In the genomic region with DNA sequence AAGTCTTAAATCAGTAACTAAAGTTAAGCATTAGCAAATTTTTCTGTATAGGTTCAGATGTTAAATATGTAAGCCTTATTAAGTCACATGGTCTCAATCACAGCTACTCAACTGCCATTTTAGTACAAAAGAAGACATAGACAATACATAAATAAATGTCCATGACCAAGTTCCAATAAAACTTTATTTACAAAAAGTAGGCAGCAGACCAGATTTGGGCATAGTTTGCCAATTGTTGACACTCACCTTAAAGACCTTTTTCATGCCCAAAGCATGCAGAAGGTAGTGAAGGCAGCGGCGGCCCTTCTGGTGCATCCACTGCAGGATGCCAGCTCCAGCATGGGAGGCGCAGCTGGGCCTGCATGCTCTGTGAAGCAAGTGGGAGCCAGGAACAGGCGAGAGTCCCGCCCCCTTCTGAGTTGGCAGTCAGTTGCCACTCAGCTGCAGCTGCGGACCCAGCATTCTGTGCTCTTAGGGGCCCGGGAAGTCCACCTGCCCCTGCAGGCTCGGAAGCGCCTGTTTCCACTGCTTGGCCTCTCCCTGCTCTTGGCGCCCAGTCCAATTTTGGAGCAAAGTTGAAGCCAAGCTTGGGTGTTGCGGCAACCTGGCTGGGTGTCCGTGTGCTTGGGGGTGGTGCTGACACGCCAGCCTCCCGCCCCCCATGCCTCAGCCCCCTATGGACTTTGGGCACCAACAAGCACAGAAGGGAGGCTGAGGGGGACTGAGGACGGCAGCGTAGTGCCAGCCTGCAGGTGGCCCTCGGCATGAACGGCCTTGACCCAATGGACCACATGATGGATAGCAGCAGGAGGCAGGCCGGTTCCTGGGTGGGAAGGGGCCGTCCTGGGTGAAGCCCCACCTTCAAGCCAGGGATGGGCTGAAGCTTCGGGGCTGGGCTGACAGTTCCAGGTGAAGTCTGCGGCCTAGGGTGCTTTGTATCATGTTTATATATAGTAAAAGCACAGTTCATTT, we compare ENCODE assay signal across 26 cellular contexts. TPM values are rescaled to one million over a fixed set of nuclear protein-coding genes. Genes with fewer than 3 reads are reported as not detected.
A peak's percentile ranks its signal among the peaks of the same experiment; 100 is the strongest.
DNase-seq lines count a peak whose midpoint lies in the region; ATAC-seq, FAIRE-seq and TF ChIP-seq lines count a peak whose summit lies in the region.
"Had no signal": no experiment of that assay in that cellular context is flagged by ENCODE, and none has a peak within 500 bp of the region (broad histone marks: within the 10 kb centered on the region; RNA-seq: fewer than 3 reads in every experiment).

No MANE protein-coding gene starts in this region.

- H3K27me3 ChIP-seq in BE2C (no peaks in the 10 kb centered on the region), K562 (ENCODE audit: control insufficient read depth in 2 of 2, insufficient read depth in 2 of 2, low read length in 2 of 2) (no peaks in the 10 kb centered on the region), WERI-Rb-1 (ENCODE audit: insufficient read depth, low read depth, severe bottlenecking) (no peaks in the 10 kb centered on the region)
- H3K27me3 ChIP-seq: thyroid gland had no signal

- H3K4me3 Mint-ChIP-seq in activated CD4-positive, alpha-beta memory T cell treated with anti-CD3 and anti-CD28 coated beads for 36 hours: no peak overlapping the region
- H3K4me3 Mint-ChIP-seq: activated naive CD8-positive, alpha-beta T cell treated with anti-CD3 and anti-CD28 coated beads for 36 hours; activated T-helper 1 cell treated with anti-CD3 and anti-CD28 coated beads, Interleukin-12 subunit alpha, Interleukin-12 subunit beta, Interleukin-2, Interleukin-4 antibody, amounts not matched to agents 30 ng/mL and 10 ng/mL and 1 ng/mL, durations not matched to agents 14 hours and 24 hours and 36 hours; memory B cell; stimulated activated naive CD8-positive, alpha-beta T cell treated with anti-CD3 and anti-CD28 coated beads, Interleukin-15, Interleukin-2, amounts not matched to agents 100 ng/mL and 50 ng/mL, for 24 hours had no signal

- no TSS peak for BruUV-seq in K562 (replicated peaks; lab: Mats Ljungman, UMichigan)

- TF ChIP-seq POLR2A in K562 (conservative IDR thresholded peaks at IDR 0.05): no peak

- H3K4me3 ChIP-seq in BE2C (ENCODE audit: low read depth, low read length) (no peak overlapping the region), K562 (no peak overlapping the region), mucosa of descending colon (no peak overlapping the region), WERI-Rb-1 (ENCODE audit: low read depth, low read length) (no peak overlapping the region)
- H3K4me3 ChIP-seq: thyroid gland had no signal

- no peaks in the 10 kb centered on the region for H3K27me3 Mint-ChIP-seq in activated CD4-positive, alpha-beta memory T cell treated with anti-CD3 and anti-CD28 coated beads for 36 hours
- H3K27me3 Mint-ChIP-seq: activated naive CD8-positive, alpha-beta T cell treated with anti-CD3 and anti-CD28 coated beads for 36 hours; memory B cell; stimulated activated naive CD8-positive, alpha-beta T cell treated with anti-CD3 and anti-CD28 coated beads, Interleukin-15, Interleukin-2, amounts not matched to agents 100 ng/mL and 50 ng/mL, for 24 hours had no signal

- H3K4me1 ChIP-seq in BE2C (no peaks in the 10 kb centered on the region), K562 (replicated peaks in 1 of 2; ENCODE audit: control insufficient read depth in 2 of 2, insufficient read depth in 2 of 2, low read length in 2 of 2) (no peaks in the 10 kb centered on the region), mucosa of descending colon (ENCODE audit: low read depth) (no peaks in the 10 kb centered on the region)
- H3K4me1 ChIP-seq: thyroid gland had no signal

- H3K27ac ChIP-seq in K562 (ENCODE audit: extremely low read depth, low read depth, low read length) (no peak overlapping the region), WERI-Rb-1 (no peak overlapping the region)
- H3K27ac ChIP-seq: thyroid gland had no signal

- H4K20me1 ChIP-seq in K562 (replicated peaks; ENCODE audit: control insufficient read depth, insufficient read depth, low read length): no peaks in the 10 kb centered on the region

- H3K79me2 ChIP-seq in K562 (ENCODE audit: control insufficient read depth, insufficient read depth, low read length): no peaks in the 10 kb centered on the region

- FAIRE-seq in K562 (lab: Jason Lieb, UNC): no peak
- FAIRE-seq: astrocyte, D721Med, GM18507 had no signal

- no peak overlapping the region for H3K27ac Mint-ChIP-seq in activated CD4-positive, alpha-beta memory T cell treated with anti-CD3 and anti-CD28 coated beads for 36 hours
- H3K27ac Mint-ChIP-seq: activated naive CD8-positive, alpha-beta T cell treated with anti-CD3 and anti-CD28 coated beads for 36 hours; activated T-helper 1 cell treated with anti-CD3 and anti-CD28 coated beads, Interleukin-12 subunit alpha, Interleukin-12 subunit beta, Interleukin-2, Interleukin-4 antibody, amounts not matched to agents 30 ng/mL and 10 ng/mL and 1 ng/mL, durations not matched to agents 14 hours and 24 hours and 36 hours; memory B cell; stimulated activated naive CD8-positive, alpha-beta T cell treated with anti-CD3 and anti-CD28 coated beads, Interleukin-15, Interleukin-2, amounts not matched to agents 100 ng/mL and 50 ng/mL, for 24 hours had no signal

- DNase-seq in BE2C (peak; percentile 12), Daoy (ENCODE audit: low read depth) (peak; percentile 3), K562 (ENCODE audit: extremely low read depth in 1 of 4, low spot score in 3 of 4) (no peak), mucosa of descending colon (peak in 2 of 3 donors; percentile 10 to 29), occipital lobe (lab: John Stamatoyannopoulos, UW) (no peak), WERI-Rb-1 (no peak)
- no peak for DNase-seq in activated CD4-positive, alpha-beta memory T cell treated with anti-CD3 and anti-CD28 coated beads for 36 hours
- DNase-seq: activated CD4-positive, alpha-beta T cell treated with anti-CD3 and anti-CD28 coated beads for 48 hours; activated naive CD8-positive, alpha-beta T cell treated with anti-CD3 and anti-CD28 coated beads for 36 hours; central memory CD4-positive, alpha-beta T cell; KG1; kidney glomerular epithelial cell; NCI-H1417 treated with DMSO at 0.1 percent for 48 hours; NCI-H524; nucleus accumbens; retina; SK-N-SH; stimulated activated CD4-positive, alpha-beta T cell treated with anti-CD3 and anti-CD28 coated beads, Interleukin-4, amount 100 ng/mL, for 1 hour; T-helper 2 cell; thyroid gland had no signal

- 40% methylated on average over 14 of the region's 22 CpGs for WGBS in K562 (ENCODE audit: insufficient coverage, low coverage, missing lambda C conversion rate)

- H3K36me3 ChIP-seq in BE2C (no peaks in the 10 kb centered on the region), K562 (ENCODE audit: control insufficient read depth, insufficient read depth, low read length) (no peaks in the 10 kb centered on the region), mucosa of descending colon (ENCODE audit: low read depth) (no peaks in the 10 kb centered on the region), WERI-Rb-1 (no peaks in the 10 kb centered on the region)
- H3K36me3 ChIP-seq: thyroid gland had no signal

- POLR2A ChIA-PET in K562 (lab: Yijun Ruan, JAX): interaction anchor here (0.8 kb wide), 1 partner anchor 1091 kb away, joined by 3 read pairs; no protein-coding TSS in a partner anchor
- POLR2A ChIA-PET in activated CD4-positive, alpha-beta memory T cell treated with anti-CD3 and anti-CD28 coated beads for 36 hours (lab: Charles Lee): no interaction called here

- ATAC-seq in K562 (no peak), mucosa of descending colon (no peak)

- in situ Hi-C loops in K562 (cut with MboI): no loop called here

- intact Hi-C loops in K562 (cut with micrococcal nuclease): no loop called here
- intact Hi-C loops in mucosa of descending colon (cut with DNase I, micrococcal nuclease): no loop called here
- intact Hi-C loops in activated CD4-positive, alpha-beta memory T cell treated with anti-CD3 and anti-CD28 coated beads for 36 hours (cut with micrococcal nuclease): no loop called here

- TF ChIP-seq CTCF in BE2C (IDR thresholded peaks at IDR 0.05; ENCODE audit: low read depth, low read length): no peak
- TF ChIP-seq CTCF in K562 (IDR thresholded peaks at IDR 0.05 in 2 of 3, conservative IDR thresholded peaks at IDR 0.05 in 1 of 3; ENCODE audit: insufficient read depth in 2 of 3, low read depth in 1 of 3, low read length in 3 of 3): no peak
- TF ChIP-seq CTCF in mucosa of descending colon (IDR thresholded peaks at IDR 0.05): no peak
- no peak for TF ChIP-seq CTCF in WERI-Rb-1 (IDR thresholded peaks at IDR 0.05; ENCODE audit: low read depth, low read length)

- no peak overlapping the region for H3K9ac ChIP-seq in K562 (ENCODE audit: insufficient read depth in 1 of 2, low read depth in 2 of 2, low read length in 2 of 2)
- H3K9ac ChIP-seq: SK-N-SH had no signal

- peaks cover 6% of the 10 kb centered on the region for H3K9me3 Mint-ChIP-seq in activated CD4-positive, alpha-beta memory T cell treated with anti-CD3 and anti-CD28 coated beads for 36 hours

- no peaks in the 10 kb centered on the region for H3K9me1 ChIP-seq in K562 (ENCODE audit: control insufficient read depth, insufficient read depth, low read length)

- H3K9me3 ChIP-seq in BE2C (no peaks in the 10 kb centered on the region), K562 (replicated peaks; ENCODE audit: control insufficient read depth, insufficient read depth, low read depth, low read length) (no peaks in the 10 kb centered on the region), mucosa of descending colon (peaks cover 2% of the 10 kb centered on the region), WERI-Rb-1 (ENCODE audit: severe bottlenecking) (no peaks in the 10 kb centered on the region)
- H3K9me3 ChIP-seq: SK-N-SH, thyroid gland had no signal

- no peaks in the 10 kb centered on the region for H3K36me3 Mint-ChIP-seq in activated CD4-positive, alpha-beta memory T cell treated with anti-CD3 and anti-CD28 coated beads for 36 hours
- H3K36me3 Mint-ChIP-seq: activated naive CD8-positive, alpha-beta T cell treated with anti-CD3 and anti-CD28 coated beads for 36 hours; memory B cell had no signal

- no peaks in the 10 kb centered on the region for H3K4me1 Mint-ChIP-seq in activated CD4-positive, alpha-beta memory T cell treated with anti-CD3 and anti-CD28 coated beads for 36 hours (ENCODE audit: low read depth)
- H3K4me1 Mint-ChIP-seq: activated naive CD8-positive, alpha-beta T cell treated with anti-CD3 and anti-CD28 coated beads for 36 hours; memory B cell had no signal

- no peak overlapping the region for H2AFZ ChIP-seq in K562 (ENCODE audit: low read depth, low read length)

- CTCF ChIA-PET in K562 (lab: Yijun Ruan, JAX; ENCODE audit: low intra/inter-chr PET ratio): no interaction called here
- CTCF ChIA-PET in activated CD4-positive, alpha-beta memory T cell treated with anti-CD3 and anti-CD28 coated beads for 36 hours (lab: Charles Lee): no interaction called here

- H3K4me2 ChIP-seq in K562 (ENCODE audit: insufficient read depth, low read length): no peak overlapping the region
- H3K4me2 ChIP-seq: SK-N-SH had no signal

- no peak for TF ChIP-seq EP300 in K562 (IDR thresholded peaks at IDR 0.05; ENCODE audit: low read length)

- no peak for TF ChIP-seq RAD21 in K562 (CRISPR knock-in tag; conservative IDR thresholded peaks at IDR 0.05 in 1 of 2, IDR thresholded peaks at IDR 0.05 in 1 of 2)

RNA-seq across cellular contexts. Expression of a gene that starts 42.4 kb away (rescaled TPM):
- 1.7 TPM for polyA plus RNA-seq in BE2C (2012; ENCODE audit: insufficient read depth, insufficient read length, low read depth)
- total RNA-seq in Daoy (2014; rRNA removed; shearing (Covaris generic)): 0.97 and 2.0 TPM in 2 replicates
- total RNA-seq in K562 (2011; cell fraction: chromatin; rRNA removed; ENCODE audit: low replicate concordance): 0.49 and 2.0 TPM in 2 replicates
- 0.33 and 0.66 TPM in 2 replicates for total RNA-seq in K562 (2011; cell fraction: nucleolus; rRNA removed)
- 0.95 and 1.5 TPM in 2 replicates for total RNA-seq in K562 (2011; cell fraction: nucleoplasm; rRNA removed)
- total RNA-seq in K562 (2014; rRNA removed) (0.14 and 0.37 TPM in 2 replicates), K562 (2014; rRNA removed; fragmentation: Illumina TruSeq; extraction: Trizol) (0.91 and 1.2 TPM in 2 replicates), K562 (2015; rRNA removed; fragmentation: Illumina TruSeq; extraction: Trizol) (1.1 TPM in 2 replicates), K562 (2021) (0.53 and 0.63 TPM in 2 replicates), mucosa of descending colon (under 1 TPM in 2 of 3 donors, not detected in 1; 0.17 to 0.70 TPM), occipital lobe (1.2 TPM)
- polyA plus RNA-seq in K562 (2011; rRNA removed) (0.39 and 1.3 TPM in 2 replicates), K562 (2014; fragmentation: Illumina TruSeq; extraction: Trizol) (0.52 and 0.58 TPM in 2 replicates), K562 (2014; fragmentation: Nextera tagmentation; extraction: Ambion mirVana) (under 1 TPM; 0.25 to 0.29 TPM), K562 (2014; rRNA removed) (0.39 and 0.41 TPM in 2 replicates)
- polyA plus RNA-seq in K562 (2011; cell fraction: cytosol; rRNA removed): 0.10 and 0.62 TPM in 2 replicates
- 0.20 and 0.94 TPM in 2 replicates for polyA plus RNA-seq in K562 (2011; cell fraction: nucleus; rRNA removed)
- 0.40 and 0.53 TPM in 2 replicates for polyA plus RNA-seq in K562 (2012)
- polyA minus RNA-seq in K562 (2011; rRNA and poly(A)+ RNA removed): 0.67 and 2.7 TPM in 2 replicates
- 0.19 and 0.46 TPM in 2 replicates for polyA minus RNA-seq in K562 (2011; cell fraction: cytosol; rRNA and poly(A)+ RNA removed)
- polyA minus RNA-seq in K562 (2011; cell fraction: nucleus; rRNA and poly(A)+ RNA removed): 1.1 and 4.1 TPM in 2 replicates
- total RNA-seq in activated CD4-positive, alpha-beta memory T cell treated with anti-CD3 and anti-CD28 coated beads for 36 hours: not detected
- total RNA-seq: activated naive CD8-positive, alpha-beta T cell treated with anti-CD3 and anti-CD28 coated beads for 36 hours; activated T-helper 1 cell treated with anti-CD3 and anti-CD28 coated beads, Interleukin-12 subunit alpha, Interleukin-12 subunit beta, Interleukin-2, Interleukin-4 antibody, amounts not matched to agents 30 ng/mL and 10 ng/mL and 1 ng/mL, durations not matched to agents 14 hours and 24 hours and 36 hours had no signal
- polyA plus RNA-seq: SK-N-SH had no signal

Comparison
In these comparisons a context has a peak if more than half of its experiments do, and no peak if none do; other contexts are left out.
1. DNase-seq: peak in BE2C (single experiment), Daoy (single experiment) and mucosa of descending colon (2 of 3); none in K562 (0 of 4), occipital lobe (single experiment), activated CD4-positive, alpha-beta memory T cell treated with anti-CD3 and anti-CD28 coated beads for 36 hours (single experiment) and WERI-Rb-1 (single experiment).